In the genomic region with DNA sequence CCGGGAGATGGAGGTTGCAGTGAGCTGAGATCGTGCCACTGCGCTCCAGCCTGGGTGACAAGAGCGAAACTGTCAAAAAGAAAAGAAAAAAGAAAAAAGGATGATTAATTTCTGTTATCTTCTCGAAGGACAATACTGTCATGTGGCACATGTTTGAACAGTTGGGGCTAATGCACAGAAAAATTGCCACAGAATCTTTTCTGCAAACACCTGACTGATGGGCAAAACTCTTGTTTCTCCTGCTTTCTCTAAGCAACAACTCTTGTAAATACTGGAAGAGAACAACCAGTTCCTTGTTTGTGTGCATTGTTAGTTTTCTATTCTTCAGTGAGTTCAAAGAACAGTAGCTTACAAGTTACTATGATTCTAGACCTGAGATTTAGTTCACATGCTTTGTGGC, we compare ENCODE assay signal across 22 cellular contexts.
A peak's percentile ranks its signal among the peaks of the same experiment; 100 is the strongest.
DNase-seq lines count a peak whose midpoint lies in the region; ATAC-seq and TF ChIP-seq lines count a peak whose summit lies in the region.
"Had no signal": no experiment of that assay in that cellular context is flagged by ENCODE, and none has a peak within 500 bp of the region (broad histone marks: within the 10 kb centered on the region; RNA-seq: fewer than 3 reads in every experiment).

No MANE protein-coding gene starts in this region.

- H3K4me3 ChIP-seq in CD8-positive, alpha-beta memory T cell (ENCODE audit: low read length), result no peak overlapping the region
- H3K4me3 ChIP-seq in endodermal cell (ENCODE audit: low read length), result no peak overlapping the region
- H3K4me3 ChIP-seq: lower lobe of right lung, thoracic aorta had no signal

- POLR2A ChIA-PET in CD8-positive, alpha-beta memory T cell (lab: Charles Lee), result interaction anchor here (0.5 to 2.7 kb wide), 4 partner anchors 10 to 60 kb away, joined by 3 to 16 read pairs (median 4); a partner anchor contains a TSS

- no peaks in the 10 kb centered on the region for H3K27me3 ChIP-seq in CD8-positive, alpha-beta memory T cell (ENCODE audit: insufficient read depth, low read length, poor library complexity, severe bottlenecking)
- H3K27me3 ChIP-seq in endodermal cell (ENCODE audit: control insufficient read depth, insufficient read depth, low read length, poor library complexity, severe bottlenecking), result no peaks in the 10 kb centered on the region

- H3K27me3 Mint-ChIP-seq in activated T-cell treated with anti-CD3 and anti-CD28 coated beads, Interleukin-2, amount 50 U/mL, for 24 hours, result no peaks in the 10 kb centered on the region
- H3K27me3 Mint-ChIP-seq in CD8-positive, alpha-beta memory T cell, result no peaks in the 10 kb centered on the region
- no peaks in the 10 kb centered on the region for H3K27me3 Mint-ChIP-seq in activated T-helper 17 cell treated with anti-CD3 and anti-CD28 coated beads, Interleukin-2, amount 50 U/mL, for 72 hours
- H3K27me3 Mint-ChIP-seq in endodermal cell (ENCODE audit: insufficient read depth), result no peaks in the 10 kb centered on the region

- WGBS in endodermal cell (ENCODE audit: insufficient coverage in 1 of 2, insufficient read length in 1 of 2), 2 experiments, result 91 to 97% methylated on average over 5 of the region's 5 CpGs

- no peak for TF ChIP-seq CTCF in endodermal cell (conservative IDR thresholded peaks at IDR 0.05)

- no peak overlapping the region for H3K9ac ChIP-seq in endodermal cell (ENCODE audit: extremely low read depth, low read length, poor library complexity, severe bottlenecking)
- H3K9ac ChIP-seq: SK-N-SH had no signal

- no peak overlapping the region for H3K27ac ChIP-seq in CD8-positive, alpha-beta memory T cell (ENCODE audit: low read depth, low read length)
- H3K27ac ChIP-seq in endodermal cell (ENCODE audit: low read depth, low read length), result no peak overlapping the region
- H3K27ac ChIP-seq: C4-2B, lower lobe of right lung, thoracic aorta had no signal

- peaks cover 38% of the 10 kb centered on the region for H3K36me3 Mint-ChIP-seq in activated T-cell treated with anti-CD3 and anti-CD28 coated beads, Interleukin-2, amount 50 U/mL, for 24 hours (ENCODE audit: low read depth)
- peaks cover 37 to 62% (median 40%) of the 10 kb centered on the region in 3 donors for H3K36me3 Mint-ChIP-seq in CD8-positive, alpha-beta memory T cell
- H3K36me3 Mint-ChIP-seq in activated T-helper 17 cell treated with anti-CD3 and anti-CD28 coated beads, Interleukin-2, amount 50 U/mL, for 72 hours (ENCODE audit: low read depth), result peaks cover 58% of the 10 kb centered on the region
- H3K36me3 Mint-ChIP-seq in endodermal cell (ENCODE audit: low read depth), result peaks cover 18% of the 10 kb centered on the region

- DNase-seq in activated T-cell treated with anti-CD3 and anti-CD28 coated beads, Interleukin-2, amount 50 U/mL, for 24 hours, result no peak
- DNase-seq in activated T-cell treated with anti-CD3 and anti-CD28 coated beads for 4 hours, result no peak
- DNase-seq in CD8-positive, alpha-beta memory T cell, result no peak
- peak; percentile 17 for DNase-seq in pons (ENCODE audit: low spot score)
- no peak for DNase-seq in NCI-H2107 (lab: John Stamatoyannopoulos, UW)
- DNase-seq in endodermal cell, result no peak
- no peak for DNase-seq in NOMO-1 (lab: John Stamatoyannopoulos, UW; ENCODE audit: unreplicated experiment in 2 of 2)
- DNase-seq: activated CD4-positive, alpha-beta T cell treated with anti-CD3 and anti-CD28 coated beads for 48 hours; caudate nucleus; DMS153; GF-D8; hypothalamus; lower lobe of right lung; NCI-H1105 treated with DMSO at 0.1 percent for 48 hours; NCI-H524; right cardiac atrium; SK-N-SH; stimulated activated CD4-positive, alpha-beta T cell treated with anti-CD3 and anti-CD28 coated beads, Interleukin-15, amount 100 ng/mL, for 24 hours had no signal

- H3K9me3 ChIP-seq in CD8-positive, alpha-beta memory T cell (ENCODE audit: low read length), result no peaks in the 10 kb centered on the region
- peaks cover 19% of the 10 kb centered on the region for H3K9me3 ChIP-seq in endodermal cell (ENCODE audit: control insufficient read depth, low read length)
- H3K9me3 ChIP-seq: lower lobe of right lung, SK-N-SH, thoracic aorta had no signal

- H3K36me3 ChIP-seq in CD8-positive, alpha-beta memory T cell (ENCODE audit: insufficient read depth, low read length), result no peaks in the 10 kb centered on the region
- H3K36me3 ChIP-seq in endodermal cell (ENCODE audit: control insufficient read depth, insufficient read depth, low read length), result peaks cover 24% of the 10 kb centered on the region
- H3K36me3 ChIP-seq: lower lobe of right lung, thoracic aorta had no signal

- CTCF ChIA-PET in CD8-positive, alpha-beta memory T cell (lab: Charles Lee), result interaction anchor here (2.7 kb wide), 1 partner anchor 10 kb away, joined by 7 read pairs; no protein-coding TSS in a partner anchor

- peak overlapping the region; percentile 45 for H3K4me3 Mint-ChIP-seq in activated T-cell treated with anti-CD3 and anti-CD28 coated beads, Interleukin-2, amount 50 U/mL, for 24 hours
- peak overlapping the region in 6 of 7 donors; percentile 49 to 71 (median 62) for H3K4me3 Mint-ChIP-seq in CD8-positive, alpha-beta memory T cell
- peak overlapping the region; percentile 54 for H3K4me3 Mint-ChIP-seq in activated T-helper 17 cell treated with anti-CD3 and anti-CD28 coated beads, Interleukin-2, amount 50 U/mL, for 72 hours
- H3K4me3 Mint-ChIP-seq in endodermal cell, result no peak overlapping the region

- peak; percentile 13 for ATAC-seq in activated T-helper 17 cell treated with anti-CD3 and anti-CD28 coated beads, Interleukin-2, amount 50 U/mL, for 72 hours (replicated peaks)
- ATAC-seq: esophagus mucosa, lower lobe of right lung, right cardiac atrium had no signal

- peaks cover 81% of the 10 kb centered on the region for H3K4me1 ChIP-seq in CD8-positive, alpha-beta memory T cell (ENCODE audit: insufficient read depth, low read length)
- no peaks in the 10 kb centered on the region for H3K4me1 ChIP-seq in endodermal cell (ENCODE audit: control insufficient read depth, insufficient read depth, low read length)

- H3K9me3 Mint-ChIP-seq in activated T-cell treated with anti-CD3 and anti-CD28 coated beads, Interleukin-2, amount 50 U/mL, for 24 hours, result peaks cover 8% of the 10 kb centered on the region
- H3K9me3 Mint-ChIP-seq in CD8-positive, alpha-beta memory T cell, result peaks cover 0 to 6% (median 3%) of the 10 kb centered on the region in 5 donors
- peaks cover 1% of the 10 kb centered on the region for H3K9me3 Mint-ChIP-seq in activated T-helper 17 cell treated with anti-CD3 and anti-CD28 coated beads, Interleukin-2, amount 50 U/mL, for 72 hours
- peaks cover 15% of the 10 kb centered on the region for H3K9me3 Mint-ChIP-seq in endodermal cell

- peaks cover 81% of the 10 kb centered on the region for H3K4me1 Mint-ChIP-seq in activated T-cell treated with anti-CD3 and anti-CD28 coated beads, Interleukin-2, amount 50 U/mL, for 24 hours (ENCODE audit: low read depth)
- H3K4me1 Mint-ChIP-seq in CD8-positive, alpha-beta memory T cell, result peaks cover 82 to 92% (median 90%) of the 10 kb centered on the region in 3 donors
- peaks cover 65% of the 10 kb centered on the region for H3K4me1 Mint-ChIP-seq in activated T-helper 17 cell treated with anti-CD3 and anti-CD28 coated beads, Interleukin-2, amount 50 U/mL, for 72 hours
- H3K4me1 Mint-ChIP-seq in endodermal cell, result peaks cover 24% of the 10 kb centered on the region

- peak overlapping the region; percentile 81 for H3K27ac Mint-ChIP-seq in activated T-cell treated with anti-CD3 and anti-CD28 coated beads, Interleukin-2, amount 50 U/mL, for 24 hours
- peak overlapping the region; percentile 55 to 95 (median 91) for H3K27ac Mint-ChIP-seq in CD8-positive, alpha-beta memory T cell
- peak overlapping the region; percentile 83 for H3K27ac Mint-ChIP-seq in activated T-helper 17 cell treated with anti-CD3 and anti-CD28 coated beads, Interleukin-2, amount 50 U/mL, for 72 hours
- no peak overlapping the region for H3K27ac Mint-ChIP-seq in endodermal cell
